ENCODE assay signal across 24 cellular contexts in genomic region chr3:4497884-4498283, GRCh38.
"Had no signal": no experiment of that assay in that cellular context is flagged by ENCODE, and none has a peak within 500 bp of the region (broad histone marks: within the 10 kb centered on the region; RNA-seq: fewer than 3 reads in every experiment).

No MANE protein-coding gene starts in this region.

- H3K9me3 Mint-ChIP-seq: central memory CD8-positive, alpha-beta T cell; effector memory CD8-positive, alpha-beta T cell; nephron; stimulated activated effector memory CD8-positive, alpha-beta T cell treated with anti-CD3 and anti-CD28 coated beads, Interleukin-12 subunit alpha, Interleukin-12 subunit beta, amount 100 ng/mL, for 72 hours had no signal

- H3K4me3 Mint-ChIP-seq: activated CD4-positive, alpha-beta T cell treated with anti-CD3 and anti-CD28 coated beads for 36 hours; central memory CD8-positive, alpha-beta T cell; effector memory CD8-positive, alpha-beta T cell; stimulated activated effector memory CD8-positive, alpha-beta T cell treated with anti-CD3 and anti-CD28 coated beads, Interleukin-12 subunit alpha, Interleukin-12 subunit beta, amount 100 ng/mL, for 72 hours had no signal

- H3K36me3 ChIP-seq: colonic mucosa, gastrocnemius medialis, upper lobe of left lung had no signal

- H3K27ac Mint-ChIP-seq: activated CD4-positive, alpha-beta T cell treated with anti-CD3 and anti-CD28 coated beads for 36 hours; stimulated activated effector memory CD8-positive, alpha-beta T cell treated with anti-CD3 and anti-CD28 coated beads, Interleukin-12 subunit alpha, Interleukin-12 subunit beta, amount 100 ng/mL, for 72 hours had no signal

- H3K27me3 ChIP-seq: colonic mucosa, dorsolateral prefrontal cortex, esophagus muscularis mucosa, gastrocnemius medialis, upper lobe of left lung had no signal

- H3K4me3 ChIP-seq: colonic mucosa, esophagus muscularis mucosa, gastrocnemius medialis, upper lobe of left lung had no signal

- ATAC-seq: activated CD4-positive, alpha-beta T cell treated with anti-CD3 and anti-CD28 coated beads for 36 hours; effector memory CD8-positive, alpha-beta T cell; gastrocnemius medialis; left ventricle myocardium superior; sciatic nerve; stimulated activated effector memory CD8-positive, alpha-beta T cell treated with anti-CD3 and anti-CD28 coated beads, Interleukin-12 subunit alpha, Interleukin-12 subunit beta, amount 100 ng/mL, for 72 hours had no signal

- H3K27me3 Mint-ChIP-seq: activated CD4-positive, alpha-beta T cell treated with anti-CD3 and anti-CD28 coated beads for 36 hours; central memory CD8-positive, alpha-beta T cell; effector memory CD8-positive, alpha-beta T cell had no signal

- H3K4me2 ChIP-seq: SK-N-SH had no signal

- DNase-seq: activated CD4-positive, alpha-beta T cell treated with anti-CD3 and anti-CD28 coated beads for 36 hours; activated CD4-positive, alpha-beta T cell treated with anti-CD3 and anti-CD28 coated beads, Interleukin-2, amount 50 U/mL, for 4 hours; activated gamma-delta T cell; activated naive CD4-positive, alpha-beta T cell treated with anti-CD3 and anti-CD28 coated beads, Interleukin-2, amount 50 U/mL, for 16 hours; colonic mucosa; dorsolateral prefrontal cortex; effector memory CD8-positive, alpha-beta T cell; gastrocnemius medialis; hippocampal formation; kidney glomerular epithelial cell; left ventricle myocardium superior; mammary epithelial cell; midbrain; nucleus accumbens; posterior cingulate gyrus; SK-N-SH; small intestine; stimulated activated CD4-positive, alpha-beta T cell treated with anti-CD3 and anti-CD28 coated beads, Interleukin-2, amount 100 ng/mL, for 24 hours; upper lobe of left lung had no signal

- H3K27ac ChIP-seq: colonic mucosa, dorsolateral prefrontal cortex, esophagus muscularis mucosa, gastrocnemius medialis, upper lobe of left lung had no signal

- H3K9me3 ChIP-seq: colonic mucosa, esophagus muscularis mucosa, gastrocnemius medialis, SK-N-SH, upper lobe of left lung had no signal
